In the genomic region with DNA sequence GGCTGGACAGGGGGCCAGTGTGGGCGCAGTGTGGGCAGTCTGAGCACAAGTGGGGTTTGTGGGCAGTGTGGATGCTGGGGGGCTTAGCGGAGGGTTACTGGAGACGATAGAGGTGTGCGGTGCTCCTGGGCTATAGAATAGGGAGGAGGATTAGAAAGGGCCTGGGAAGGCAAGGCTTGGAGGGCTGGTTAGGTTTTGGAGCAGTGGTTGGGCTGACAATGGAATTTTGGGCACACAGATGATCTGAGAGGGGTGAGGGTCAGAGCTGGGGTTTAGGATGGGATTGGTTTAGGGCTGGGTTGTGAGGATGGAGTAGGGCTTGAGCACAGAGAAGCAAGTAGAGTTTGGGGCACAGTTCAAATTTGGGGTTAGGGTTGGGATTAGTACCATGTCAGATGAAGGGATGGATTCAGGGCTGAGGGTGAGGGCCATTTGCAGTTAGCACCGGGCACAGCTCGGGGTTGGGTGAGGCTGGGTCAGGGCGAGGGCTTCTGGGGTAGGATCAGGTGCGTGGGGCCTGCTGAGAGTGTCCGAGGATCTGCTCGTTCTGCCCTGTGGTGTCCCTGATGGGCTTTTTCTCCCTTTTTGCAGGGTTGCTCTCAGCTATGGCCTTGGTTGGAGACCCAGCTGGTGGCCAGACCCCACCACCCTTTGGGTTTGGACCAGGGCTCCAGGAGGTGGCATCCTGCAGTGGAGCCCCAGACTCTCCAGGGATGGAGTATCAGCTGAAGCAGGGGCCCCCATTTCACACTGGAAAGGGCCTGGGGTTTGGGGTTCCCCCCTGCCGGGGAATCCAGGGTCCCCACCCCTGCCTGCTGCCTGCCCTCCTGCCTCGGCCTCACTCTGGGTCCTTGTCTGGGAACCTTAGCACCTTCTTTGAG, we compare ENCODE assay signal across 12 cellular contexts. TPM values are rescaled to one million over a fixed set of nuclear protein-coding genes. Genes with fewer than 3 reads are reported as not detected.
DNase-seq lines count a peak whose midpoint lies in the region; ATAC-seq, FAIRE-seq and TF ChIP-seq lines count a peak whose summit lies in the region.
"Had no signal": no experiment of that assay in that cellular context is flagged by ENCODE, and none has a peak within 500 bp of the region (broad histone marks: within the 10 kb centered on the region; RNA-seq: fewer than 3 reads in every experiment).

No MANE protein-coding gene starts in this region.

- H3K4me1 ChIP-seq in endothelial cell of umbilical vein (ENCODE audit: control insufficient read depth, extremely low read depth, insufficient read depth, low read length), result peaks cover 23% of the 10 kb centered on the region
- peaks cover 16% of the 10 kb centered on the region for H3K4me1 ChIP-seq in neural progenitor cell
- peaks cover 0 to 4% of the 10 kb centered on the region in 2 donors for H3K4me1 ChIP-seq in uterus
- H3K4me1 ChIP-seq in kidney (ENCODE audit: control insufficient read depth in 1 of 2, insufficient read depth in 1 of 2, low read depth in 1 of 2, low read length in 2 of 2), result peaks cover 14 to 17% of the 10 kb centered on the region in 2 donors

- ATAC-seq in activated naive CD8-positive, alpha-beta T cell treated with anti-CD3 and anti-CD28 coated beads, Interleukin-2, amount 10 ng/mL, durations not matched to agents 7 days and 5 days (ENCODE audit: low read depth), result no peak
- no peak for ATAC-seq in activated naive CD8-positive, alpha-beta T cell treated with anti-CD3 and anti-CD28 coated beads, Interleukin-2, amount 50 U/mL, for 24 hours
- no peak for ATAC-seq in GM19395 (IDR thresholded peaks at IDR 0.05; ENCODE audit: unreplicated experiment)

- intact Hi-C loops in endothelial cell of umbilical vein (cut with micrococcal nuclease), result no loop called here
- intact Hi-C loops in uterus (cut with DNase I; ENCODE audit: low total_unique reads), result no loop called here
- intact Hi-C loops in kidney (cut with DNase I), result no loop called here

- no peak for TF ChIP-seq CTCF in endothelial cell of umbilical vein (IDR thresholded peaks at IDR 0.05; ENCODE audit: extremely low read depth in 1 of 2, insufficient read depth in 1 of 2, low read depth in 1 of 2, low read length in 2 of 2)
- no peak for TF ChIP-seq CTCF in neural progenitor cell (IDR thresholded peaks at IDR 0.05)
- TF ChIP-seq CTCF in uterus (IDR thresholded peaks at IDR 0.05), result no peak
- TF ChIP-seq CTCF in kidney (IDR thresholded peaks at IDR 0.05; ENCODE audit: borderline replicate concordance, extremely low read depth, insufficient read depth), result no peak

- H3K9me3 ChIP-seq in endothelial cell of umbilical vein (replicated peaks; ENCODE audit: control insufficient read depth, insufficient read depth, low read length) (no peaks in the 10 kb centered on the region), neural progenitor cell (ENCODE audit: low read depth) (no peaks in the 10 kb centered on the region), uterus (no peaks in the 10 kb centered on the region), kidney (ENCODE audit: control insufficient read depth in 1 of 2, low read length in 2 of 2) (no peaks in the 10 kb centered on the region)
- H3K9me3 ChIP-seq: mucosa of descending colon had no signal

- no peak for DNase-seq in activated naive CD8-positive, alpha-beta T cell treated with anti-CD3 and anti-CD28 coated beads, Interleukin-2, amount 10 ng/mL, durations not matched to agents 7 days and 5 days
- DNase-seq in activated naive CD8-positive, alpha-beta T cell treated with anti-CD3 and anti-CD28 coated beads, Interleukin-2, amount 50 U/mL, for 24 hours, result no peak
- DNase-seq in endothelial cell of umbilical vein (ENCODE audit: low read depth, low spot score), result no peak
- no peak for DNase-seq in neural progenitor cell (ENCODE audit: low spot score)
- DNase-seq in uterus, result no peak
- no peak for DNase-seq in NOMO-1 (lab: John Stamatoyannopoulos, UW; ENCODE audit: unreplicated experiment in 2 of 2)
- no peak for DNase-seq in kidney
- DNase-seq: activated naive CD4-positive, alpha-beta T cell; DND-41; NCI-H69 had no signal

- dilution Hi-C loops in endothelial cell of umbilical vein (cut with MboI; ENCODE audit: extremely low pct_ligation_motif_present, low sequenced_read_pairs), result no loop called here

- no peaks in the 10 kb centered on the region for H4K20me1 ChIP-seq in endothelial cell of umbilical vein (replicated peaks; ENCODE audit: control insufficient read depth, extremely low read depth, insufficient read depth, low read length)
- H4K20me1 ChIP-seq in neural progenitor cell (ENCODE audit: low read depth), result no peaks in the 10 kb centered on the region

- POLR2A ChIA-PET in activated naive CD8-positive, alpha-beta T cell treated with anti-CD3 and anti-CD28 coated beads, Interleukin-2, amount 10 ng/mL, durations not matched to agents 7 days and 5 days (lab: Charles Lee), result no interaction called here
- POLR2A ChIA-PET in endothelial cell of umbilical vein (lab: Charles Lee), result interaction anchor here (0.6 to 0.7 kb wide), 2 partner anchors 734 to 787 kb away, joined by 6 to 10 read pairs; no protein-coding TSS in a partner anchor

- BruUV-seq in endothelial cell of umbilical vein (replicated peaks; lab: Mats Ljungman, UMichigan), result no TSS peak

- H2AFZ ChIP-seq in endothelial cell of umbilical vein (ENCODE audit: low read depth, low read length) (no peak overlapping the region), neural progenitor cell (replicated peaks) (peak overlapping the region; percentile 93)

- H3K9ac ChIP-seq in endothelial cell of umbilical vein (replicated peaks; ENCODE audit: extremely low read depth, insufficient read depth, low read length), result peak overlapping the region; percentile 87
- H3K9ac ChIP-seq in neural progenitor cell, result no peak overlapping the region
- H3K9ac ChIP-seq in kidney (ENCODE audit: low read length in 2 of 2), result peak overlapping the region in 1 of 2 donors; percentile 34

- H3K36me3 Mint-ChIP-seq in activated naive CD8-positive, alpha-beta T cell treated with anti-CD3 and anti-CD28 coated beads, Interleukin-2, amount 10 ng/mL, durations not matched to agents 7 days and 5 days, result no peaks in the 10 kb centered on the region
- H3K36me3 Mint-ChIP-seq in activated naive CD8-positive, alpha-beta T cell treated with anti-CD3 and anti-CD28 coated beads, Interleukin-2, amount 50 U/mL, for 24 hours (ENCODE audit: low read depth), result no peaks in the 10 kb centered on the region
- H3K36me3 Mint-ChIP-seq in neural progenitor cell, result no peaks in the 10 kb centered on the region

- H3K4me2 ChIP-seq in endothelial cell of umbilical vein (ENCODE audit: insufficient read depth, low read length), result no peak overlapping the region
- peak overlapping the region; percentile 58 for H3K4me2 ChIP-seq in neural progenitor cell

- H3K4me3 Mint-ChIP-seq in activated naive CD8-positive, alpha-beta T cell treated with anti-CD3 and anti-CD28 coated beads, Interleukin-2, amount 10 ng/mL, durations not matched to agents 7 days and 5 days, result no peak overlapping the region
- no peak overlapping the region for H3K4me3 Mint-ChIP-seq in activated naive CD8-positive, alpha-beta T cell treated with anti-CD3 and anti-CD28 coated beads, Interleukin-2, amount 50 U/mL, for 24 hours
- H3K4me3 Mint-ChIP-seq in neural progenitor cell, result no peak overlapping the region

- CTCF ChIA-PET in endothelial cell of umbilical vein (lab: Charles Lee), result interaction anchor here (0.8 to 2.4 kb wide), 17 partner anchors 13 to 861 kb away, joined by 3 to 23 read pairs (median 4); no protein-coding TSS in a partner anchor

- H3K4me3 ChIP-seq in endothelial cell of umbilical vein (replicated peaks in 1 of 3; ENCODE audit: insufficient read depth in 1 of 3, low read depth in 1 of 3, low read length in 3 of 3) (no peak overlapping the region), neural progenitor cell (no peak overlapping the region), uterus (no peak overlapping the region), kidney (ENCODE audit: low read length in 2 of 2) (no peak overlapping the region)
- H3K4me3 ChIP-seq: mucosa of descending colon had no signal

- H3F3A ChIP-seq in neural progenitor cell (ENCODE audit: low read depth), result no peaks in the 10 kb centered on the region

- H3K4me1 Mint-ChIP-seq in activated naive CD8-positive, alpha-beta T cell treated with anti-CD3 and anti-CD28 coated beads, Interleukin-2, amount 10 ng/mL, durations not matched to agents 7 days and 5 days, result peaks cover under 1% of the 10 kb centered on the region
- no peaks in the 10 kb centered on the region for H3K4me1 Mint-ChIP-seq in activated naive CD8-positive, alpha-beta T cell treated with anti-CD3 and anti-CD28 coated beads, Interleukin-2, amount 50 U/mL, for 24 hours
- peaks cover 34% of the 10 kb centered on the region for H3K4me1 Mint-ChIP-seq in neural progenitor cell

- H3K27ac ChIP-seq in endothelial cell of umbilical vein (ENCODE audit: insufficient read depth, low read depth, low read length) (peak overlapping the region; percentile 98), neural progenitor cell (no peak overlapping the region), uterus (peak overlapping the region; percentile 71 to 79), kidney (ENCODE audit: low read depth in 2 of 2, low read length in 2 of 2) (peak overlapping the region in 1 of 2 donors; percentile 74)

- peak; percentile 47 for FAIRE-seq in endothelial cell of umbilical vein (lab: Jason Lieb, UNC)
- FAIRE-seq in kidney (lab: Jason Lieb, UNC), result no peak

- H3K27me3 ChIP-seq in endothelial cell of umbilical vein (ENCODE audit: control insufficient read depth in 2 of 2, insufficient read depth in 2 of 2, low read length in 2 of 2) (no peaks in the 10 kb centered on the region), neural progenitor cell (no peaks in the 10 kb centered on the region), uterus (no peaks in the 10 kb centered on the region)

- H3K27me3 Mint-ChIP-seq in activated naive CD8-positive, alpha-beta T cell treated with anti-CD3 and anti-CD28 coated beads, Interleukin-2, amount 10 ng/mL, durations not matched to agents 7 days and 5 days, result peaks cover 3% of the 10 kb centered on the region
- H3K27me3 Mint-ChIP-seq in activated naive CD8-positive, alpha-beta T cell treated with anti-CD3 and anti-CD28 coated beads, Interleukin-2, amount 50 U/mL, for 24 hours, result no peaks in the 10 kb centered on the region
- H3K27me3 Mint-ChIP-seq in neural progenitor cell (ENCODE audit: insufficient read depth, low read depth), result peaks cover 4% of the 10 kb centered on the region

- H3K79me2 ChIP-seq in endothelial cell of umbilical vein (ENCODE audit: control insufficient read depth, insufficient read depth, low read length) (no peaks in the 10 kb centered on the region), neural progenitor cell (ENCODE audit: low read depth) (no peaks in the 10 kb centered on the region)

- H3K27ac Mint-ChIP-seq in activated naive CD8-positive, alpha-beta T cell treated with anti-CD3 and anti-CD28 coated beads, Interleukin-2, amount 10 ng/mL, durations not matched to agents 7 days and 5 days, result peak overlapping the region; percentile 11
- no peak overlapping the region for H3K27ac Mint-ChIP-seq in activated naive CD8-positive, alpha-beta T cell treated with anti-CD3 and anti-CD28 coated beads, Interleukin-2, amount 50 U/mL, for 24 hours
- peak overlapping the region; percentile 48 for H3K27ac Mint-ChIP-seq in neural progenitor cell

- TF ChIP-seq POLR2A in endothelial cell of umbilical vein (IDR thresholded peaks at IDR 0.05; ENCODE audit: low read depth, low read length) (no peak), uterus (IDR thresholded peaks at IDR 0.05) (no peak)

- H3K9me3 Mint-ChIP-seq in activated naive CD8-positive, alpha-beta T cell treated with anti-CD3 and anti-CD28 coated beads, Interleukin-2, amount 10 ng/mL, durations not matched to agents 7 days and 5 days, result no peaks in the 10 kb centered on the region
- H3K9me3 Mint-ChIP-seq in activated naive CD8-positive, alpha-beta T cell treated with anti-CD3 and anti-CD28 coated beads, Interleukin-2, amount 50 U/mL, for 24 hours, result no peaks in the 10 kb centered on the region
- H3K9me3 Mint-ChIP-seq in neural progenitor cell, result no peaks in the 10 kb centered on the region

- no peaks in the 10 kb centered on the region for H3K36me3 ChIP-seq in endothelial cell of umbilical vein (ENCODE audit: control insufficient read depth in 2 of 2, extremely low read depth in 1 of 2, insufficient read depth in 2 of 2, low read length in 2 of 2)
- H3K36me3 ChIP-seq in neural progenitor cell, result no peaks in the 10 kb centered on the region
- H3K36me3 ChIP-seq in uterus, result no peaks in the 10 kb centered on the region
- no peaks in the 10 kb centered on the region for H3K36me3 ChIP-seq in kidney (ENCODE audit: control insufficient read depth in 1 of 2, insufficient read depth in 2 of 2, low read length in 2 of 2)

- no peaks in the 10 kb centered on the region for H3K9me1 ChIP-seq in endothelial cell of umbilical vein (replicated peaks; ENCODE audit: control insufficient read depth, extremely low read depth, insufficient read depth, low read length)

RNA-seq across cellular contexts. Expression of gene KRT80, which starts 45.6 kb away (rescaled TPM):
- not detected for total RNA-seq in activated naive CD8-positive, alpha-beta T cell treated with anti-CD3 and anti-CD28 coated beads, Interleukin-2, amount 10 ng/mL, durations not matched to agents 7 days and 5 days
- total RNA-seq in endothelial cell of umbilical vein (21.7 and 23.7 TPM in 2 replicates), neural progenitor cell (ENCODE audit: low replicate concordance) (0.12 TPM in 1 of 2 replicates, not detected in the other), uterus (1 to 10 TPM in 1 of 4 donors, not detected in 3; 1.1 TPM), kidney (12.3 TPM)
- polyA plus RNA-seq in endothelial cell of umbilical vein (12.3 and 13.6 TPM in 2 replicates), kidney (ENCODE audit: insufficient read depth, low read depth, low replicate concordance) (1.0 TPM)
- polyA plus RNA-seq in endothelial cell of umbilical vein (2011; cell fraction: cytosol; rRNA removed), result 14.2 and 14.7 TPM in 2 replicates
- 21.6 and 24.7 TPM in 2 replicates for polyA plus RNA-seq in endothelial cell of umbilical vein (2011; cell fraction: nucleus; rRNA removed)
- 6.5 and 10.4 TPM in 2 replicates for polyA plus RNA-seq in endothelial cell of umbilical vein (2012)
- 11.6 and 14.8 TPM in 2 replicates for polyA minus RNA-seq in endothelial cell of umbilical vein
- polyA minus RNA-seq in endothelial cell of umbilical vein (2011; cell fraction: cytosol; rRNA and poly(A)+ RNA removed), result 68.4 TPM
- 5.7 and 6.3 TPM in 2 replicates for polyA minus RNA-seq in endothelial cell of umbilical vein (2011; cell fraction: nucleus; rRNA and poly(A)+ RNA removed)
